Comparison of ENCODE assay signal across 8 cellular contexts in genomic region chr20:25853718-25854381, GRCh38.
DNase-seq lines count a peak whose midpoint lies in the region; ATAC-seq and TF ChIP-seq lines count a peak whose summit lies in the region.
"Not testable (repeated sequence)": the region's sequence is repeated elsewhere in the genome, so short reads cannot be mapped to it uniquely, and the experiment has no call there.

No MANE protein-coding gene starts in this region.

- not testable (repeated sequence) for H3K9me3 Mint-ChIP-seq in CD8-positive, alpha-beta memory T cell; activated T-cell treated with anti-CD3 and anti-CD28 coated beads, Interleukin-2, amount 50 U/mL, for 4 hours

- not testable (repeated sequence) for H3K36me3 ChIP-seq in CD8-positive, alpha-beta memory T cell (ENCODE audit: insufficient read depth, low read length); mucosa of stomach (ENCODE audit: control insufficient read depth, insufficient read depth, low read length)

- H3K27me3 ChIP-seq in CD8-positive, alpha-beta memory T cell (ENCODE audit: insufficient read depth, low read length, poor library complexity, severe bottlenecking), result not testable (repeated sequence)
- H3K27me3 ChIP-seq in mucosa of stomach (ENCODE audit: control insufficient read depth, insufficient read depth, low read length), result peaks cover 14% of the 10 kb centered on the region

- H3K4me1 ChIP-seq in CD8-positive, alpha-beta memory T cell (ENCODE audit: insufficient read depth, low read length); mucosa of stomach (ENCODE audit: control insufficient read depth, insufficient read depth, low read length): not testable (repeated sequence)

- H3K4me1 Mint-ChIP-seq in CD8-positive, alpha-beta memory T cell, result peaks cover 25 to 33% (median 29%) of the 10 kb centered on the region in 3 donors
- peaks cover 11% of the 10 kb centered on the region for H3K4me1 Mint-ChIP-seq in activated T-cell treated with anti-CD3 and anti-CD28 coated beads, Interleukin-2, amount 50 U/mL, for 4 hours (ENCODE audit: low read depth)

- TF ChIP-seq CTCF in epithelial cell of proximal tubule (conservative IDR thresholded peaks at IDR 0.05; ENCODE audit: low read depth, low read length), result not testable (repeated sequence)

- peak overlapping the region; percentile 75 for H3K9ac ChIP-seq in mucosa of stomach (ENCODE audit: low read length)

- peak; percentile 78 for ATAC-seq in GM21423 (IDR thresholded peaks at IDR 0.05; ENCODE audit: unreplicated experiment)
- ATAC-seq in activated T-cell treated with anti-CD3 and anti-CD28 coated beads, Interleukin-2, amount 50 U/mL, for 4 hours, result peak; percentile 84 to 88

- not testable (repeated sequence) for H3K9me3 ChIP-seq in CD8-positive, alpha-beta memory T cell (ENCODE audit: low read length); mucosa of stomach (ENCODE audit: control insufficient read depth, low read length)

- peak overlapping the region in 5 of 8 donors; percentile 57 to 89 (median 81) for H3K27ac Mint-ChIP-seq in CD8-positive, alpha-beta memory T cell

- CTCF ChIA-PET in CD8-positive, alpha-beta memory T cell (lab: Charles Lee), result not testable (repeated sequence)

- POLR2A ChIA-PET in CD8-positive, alpha-beta memory T cell (lab: Charles Lee), result not testable (repeated sequence)

- H3K4me3 ChIP-seq in CD8-positive, alpha-beta memory T cell (ENCODE audit: low read length), result peak overlapping the region; percentile 82
- H3K4me3 ChIP-seq in epithelial cell of proximal tubule (ENCODE audit: low read depth, low read length) (peak overlapping the region; percentile 54), mucosa of stomach (ENCODE audit: low read length) (peak overlapping the region; percentile 58)

- peak; percentile 60 to 83 (median 78) for DNase-seq in CD8-positive, alpha-beta memory T cell
- DNase-seq in Kasumi-1 (lab: John Stamatoyannopoulos, UW), result peak; percentile 29 to 44
- peak; percentile 68 for DNase-seq in RPMI8226
- peak; percentile 71 for DNase-seq in activated T-cell treated with anti-CD3 and anti-CD28 coated beads, Interleukin-2, amount 50 U/mL, for 4 hours
- not testable (repeated sequence) for DNase-seq in epithelial cell of proximal tubule (ENCODE audit: low read depth)
- DNase-seq in stimulated activated CD8-positive, alpha-beta memory T cell treated with anti-CD3 and anti-CD28 coated beads, Interleukin-2, amount 100 ng/mL, for 1 hour (ENCODE audit: low read depth in 2 of 2), result peak; percentile 44 to 71

- H3K4me3 Mint-ChIP-seq in CD8-positive, alpha-beta memory T cell, result peak overlapping the region; percentile 71 to 95 (median 91)
- H3K4me3 Mint-ChIP-seq in activated T-cell treated with anti-CD3 and anti-CD28 coated beads, Interleukin-2, amount 50 U/mL, for 4 hours, result peak overlapping the region; percentile 82

- H3K36me3 Mint-ChIP-seq in CD8-positive, alpha-beta memory T cell; activated T-cell treated with anti-CD3 and anti-CD28 coated beads, Interleukin-2, amount 50 U/mL, for 4 hours (ENCODE audit: insufficient read depth): not testable (repeated sequence)

- H3K27ac ChIP-seq in CD8-positive, alpha-beta memory T cell (ENCODE audit: low read depth, low read length), result not testable (repeated sequence)

- H3K27me3 Mint-ChIP-seq in CD8-positive, alpha-beta memory T cell, result peaks cover 42 to 47% of the 10 kb centered on the region in 2 donors
- peaks cover 44% of the 10 kb centered on the region for H3K27me3 Mint-ChIP-seq in activated T-cell treated with anti-CD3 and anti-CD28 coated beads, Interleukin-2, amount 50 U/mL, for 4 hours (ENCODE audit: low read depth)
